7 cellular contexts compared by ENCODE assay signal in genomic region chr4:143381171-143382118, GRCh38. TPM values are rescaled to one million over a fixed set of nuclear protein-coding genes. Genes with fewer than 3 reads are reported as not detected.
DNase-seq lines count a peak whose midpoint lies in the region; ATAC-seq, FAIRE-seq and TF ChIP-seq lines count a peak whose summit lies in the region.

No MANE protein-coding gene starts in this region.

- peaks cover 33% of the 10 kb centered on the region for H3K4me1 ChIP-seq in GM12878 (ENCODE audit: control insufficient read depth, insufficient read depth, low read length)

- no peaks in the 10 kb centered on the region; the same call in 2 of the 3 replicates for H3K9me3 ChIP-seq in GM12878 (replicated peaks; ENCODE audit: control insufficient read depth, insufficient read depth, low read length)

- H3K79me2 ChIP-seq in GM12878 (ENCODE audit: control insufficient read depth, insufficient read depth, low read length) = no peaks in the 10 kb centered on the region

- DNase-seq in GM12878 (ENCODE audit: low read depth, low spot score) = no peak
- peak; percentile 87 for DNase-seq in superior temporal gyrus (ENCODE audit: extremely low spot score)
- no peak for DNase-seq in islet precursor cell
- DNase-seq in NCI-H1092 (lab: John Stamatoyannopoulos, UW) = no peak

- H3K9ac ChIP-seq in GM12878 (ENCODE audit: control insufficient read depth, insufficient read depth, low read length) = no peak overlapping the region

- ATAC-seq in GM19351 (IDR thresholded peaks at IDR 0.05; ENCODE audit: unreplicated experiment) = peak; percentile 38
- ATAC-seq in HG03175 (IDR thresholded peaks at IDR 0.05; ENCODE audit: unreplicated experiment) = peak; percentile 64
- peak; percentile 67 for ATAC-seq in GM12878

- H3K27ac ChIP-seq in GM12878 (ENCODE audit: control insufficient read depth, insufficient read depth) (no peak overlapping the region), layer of hippocampus (ENCODE audit: low read depth, low read length) (peak overlapping the region; percentile 75)

- TF ChIP-seq POLR2A in GM12878 (IDR thresholded peaks at IDR 0.05; ENCODE audit: low read depth, low read length) = no peak

- H2AFZ ChIP-seq in GM12878 (ENCODE audit: control insufficient read depth, low read depth, low read length) = no peak overlapping the region

- SMC1A ChIA-PET in GM12878 (lab: Charles Lee; ENCODE audit: uncharacterized antibody, unreplicated experiment) = interaction anchor here (0.8 to 12.5 kb wide), 7 partner anchors 9 to 44 kb away, joined by 3 to 204 read pairs (median 4); no protein-coding TSS in a partner anchor

- WGBS in GM12878 (ENCODE audit: insufficient coverage, insufficient replicate concordance, low lambda C conversion rate, missing lambda C conversion rate) = 57% methylated on average over 8 of the region's 8 CpGs

- intact Hi-C loops in GM12878 (cut with micrococcal nuclease; ENCODE audit: unreplicated experiment) = no loop called here

- no peaks in the 10 kb centered on the region for H3K27me3 ChIP-seq in GM12878 (replicated peaks in 1 of 2; ENCODE audit: control insufficient read depth in 2 of 2, insufficient read depth in 2 of 2, low read length in 1 of 2)
- H3K27me3 ChIP-seq in layer of hippocampus (ENCODE audit: control insufficient read depth, insufficient read depth, low read length) = no peaks in the 10 kb centered on the region

- TF ChIP-seq RAD21 in GM12878 (IDR thresholded peaks at IDR 0.05; ENCODE audit: insufficient read depth, low read depth, low read length) = no peak

- in situ Hi-C loops in GM12878 (cut with MboI) = no loop called here

- no peak for TF ChIP-seq CTCF in GM12878 (IDR thresholded peaks at IDR 0.05 in 2 of 3, conservative IDR thresholded peaks at IDR 0.05 in 1 of 3; ENCODE audit: control insufficient read depth in 2 of 3, extremely low read depth in 1 of 3, insufficient read depth in 1 of 3, low read depth in 3 of 3, low read length in 3 of 3)

- no peaks in the 10 kb centered on the region for H4K20me1 ChIP-seq in GM12878 (ENCODE audit: control insufficient read depth, insufficient read depth)

- no peaks in the 10 kb centered on the region for H3K36me3 ChIP-seq in GM12878 (ENCODE audit: control insufficient read depth in 2 of 2, insufficient read depth in 2 of 2, low read length in 1 of 2)

- no TSS peak for BruUV-seq in GM12878 (replicated peaks; lab: Mats Ljungman, UMichigan)

- no peak for TF ChIP-seq EP300 in GM12878 (IDR thresholded peaks at IDR 0.05; ENCODE audit: borderline replicate concordance in 1 of 2, control insufficient read depth in 1 of 2, low read depth in 2 of 2, low read length in 2 of 2)

- no peak for FAIRE-seq in GM12878 (lab: Jason Lieb, UNC)

- POLR2A ChIA-PET in GM12878 (lab: Charles Lee) = interaction anchor here (2.2 kb wide), 1 partner anchor 14 kb away, joined by 5 read pairs; no protein-coding TSS in a partner anchor

- RAD21 ChIA-PET in GM12878 (lab: Charles Lee; ENCODE audit: unreplicated experiment) = interaction anchor here (1.6 to 2.9 kb wide), 3 partner anchors 9 to 37 kb away, joined by 3 to 16 read pairs (median 12); no protein-coding TSS in a partner anchor

- H3K4me2 ChIP-seq in GM12878 (ENCODE audit: control insufficient read depth, insufficient read depth) = no peak overlapping the region

- CTCF ChIA-PET in GM12878 (lab: Yijun Ruan, JAX) = interaction anchor here (0.9 to 5.3 kb wide), 4 partner anchors 16 to 188 kb away, joined by 3 to 48 read pairs (median 18); no protein-coding TSS in a partner anchor

- no peak overlapping the region for H3K4me3 ChIP-seq in GM12878

TF ChIP-seq in GM12878, 131 proteins besides CTCF, POLR2A, EP300 and RAD21 (continues in another document):
- no peak for TF ChIP-seq WRNIP1 (IDR thresholded peaks at IDR 0.05; ENCODE audit: borderline replicate concordance, low read depth, low read length)
- no peak for TF ChIP-seq HSF1 (IDR thresholded peaks at IDR 0.05; ENCODE audit: low read depth, low read length)
- TF ChIP-seq ZNF622 (IDR thresholded peaks at IDR 0.05) = no peak
- no peak for TF ChIP-seq CEBPZ (IDR thresholded peaks at IDR 0.05; ENCODE audit: low read depth, low read length)
- TF ChIP-seq JUNB (IDR thresholded peaks at IDR 0.05) = no peak; the same call in 1 of the 2 replicates
- no peak for TF ChIP-seq ATF2 (IDR thresholded peaks at IDR 0.05; ENCODE audit: low read length)
- TF ChIP-seq ZBTB33 (IDR thresholded peaks at IDR 0.05) = no peak

RNA-seq across cellular contexts. Expression of gene GAB1, which starts 44.8 kb away (rescaled TPM):
- 7.7 and 9.2 TPM in 2 replicates for total RNA-seq in GM12878 (2013; cell fraction: nucleolus; rRNA removed)
- total RNA-seq in GM12878 (2014; rRNA removed) (2.2 and 3.0 TPM in 2 replicates), GM12878 (2014; rRNA removed; fragmentation: Illumina TruSeq; extraction: Trizol) (4.2 and 4.6 TPM in 2 replicates), GM12878 (2021) (3.4 and 5.3 TPM in 2 replicates)
- polyA plus RNA-seq in GM12878 (2011; ENCODE audit: low read depth) = 2.2 TPM
- polyA plus RNA-seq in GM12878 (2011; rRNA removed) (5.3 and 6.0 TPM in 2 replicates), GM12878 (2014; fragmentation: Illumina TruSeq; extraction: Trizol) (3.7 and 4.4 TPM in 2 replicates), GM12878 (2014; fragmentation: Nextera tagmentation; extraction: Ambion mirVana) (under 1 TPM; 0.37 to 0.60 TPM), GM12878 (2014; rRNA removed) (1.7 and 2.1 TPM in 2 replicates), GM12878 (2016; fragmentation: Nextera tagmentation; extraction: Ambion mirVana) (1 to 10 TPM; 3.1 to 3.3 TPM)
- 2.2 and 2.9 TPM in 2 replicates for polyA plus RNA-seq in GM12878 (2011; cell fraction: cytosol; rRNA removed)
- 8.0 and 14.1 TPM in 2 replicates for polyA plus RNA-seq in GM12878 (2011; cell fraction: nucleus; rRNA removed)
- 3.1 and 3.9 TPM in 2 replicates for polyA plus RNA-seq in GM12878 (2012)
- polyA minus RNA-seq in GM12878 (2011; rRNA and poly(A)+ RNA removed) = 7.6 and 15.0 TPM in 2 replicates
- 2.1 and 3.7 TPM in 2 replicates for polyA minus RNA-seq in GM12878 (2011; cell fraction: cytosol; rRNA and poly(A)+ RNA removed)
- polyA minus RNA-seq in GM12878 (2011; cell fraction: nucleus; rRNA and poly(A)+ RNA removed) = 19.2 and 29.5 TPM in 2 replicates
